In the genomic region with DNA sequence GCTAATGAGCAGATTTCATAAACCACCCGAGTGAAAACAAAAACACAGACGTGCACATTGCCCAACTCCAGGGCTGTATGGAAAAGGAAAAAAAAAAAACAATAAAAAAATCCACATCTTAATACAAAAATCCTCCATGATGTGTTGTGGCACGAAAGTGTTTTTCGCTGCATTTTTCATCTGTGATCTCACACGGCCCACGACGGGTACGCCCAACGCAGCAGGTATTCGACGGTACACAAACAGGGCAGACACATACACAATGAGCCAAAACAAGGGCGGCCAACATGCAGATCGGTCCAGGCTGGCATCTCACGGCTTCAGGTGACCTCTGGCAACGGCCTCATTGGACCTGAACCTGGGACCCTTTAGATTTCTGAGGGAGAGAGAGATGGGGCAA, we compare ENCODE assay signal across 17 cellular contexts. TPM values are rescaled to one million over a fixed set of nuclear protein-coding genes. Genes with fewer than 3 reads are reported as not detected.
DNase-seq lines count a peak whose midpoint lies in the region; ATAC-seq and TF ChIP-seq lines count a peak whose summit lies in the region.
"Had no signal": no experiment of that assay in that cellular context is flagged by ENCODE, and none has a peak within 500 bp of the region (broad histone marks: within the 10 kb centered on the region; RNA-seq: fewer than 3 reads in every experiment).

No MANE protein-coding gene starts in this region.

- peak; percentile 4 for ATAC-seq in Right ventricle myocardium superior (ENCODE audit: poor library complexity)
- ATAC-seq in GM18867 (IDR thresholded peaks at IDR 0.05; ENCODE audit: unreplicated experiment) = no peak
- ATAC-seq: activated T-helper 17 cell treated with anti-CD3 and anti-CD28 coated beads, Interleukin-2, amount 50 U/mL, for 72 hours; GM23338; natural killer cell treated with Interleukin-12 subunit alpha and Interleukin-12 subunit beta and Interleukin-15 and Interleukin-18, amount 100 ng/mL, for 72 hours; stimulated activated effector memory CD8-positive, alpha-beta T cell treated with anti-CD3 and anti-CD28 coated beads, Interleukin-12 subunit alpha, Interleukin-12 subunit beta, amount 100 ng/mL, for 72 hours had no signal

- TF ChIP-seq CTCF in esophagus squamous epithelium (IDR thresholded peaks at IDR 0.05) (no peak), vagina (IDR thresholded peaks at IDR 0.05) (no peak)

- DNase-seq in Right ventricle myocardium superior = no peak
- no peak for DNase-seq in cardiac septum (ENCODE audit: low spot score)
- DNase-seq in esophagus squamous epithelium (lab: John Stamatoyannopoulos, UW) = no peak
- DNase-seq in vagina (ENCODE audit: extremely low spot score in 2 of 2) = no peak
- no peak for DNase-seq in islet precursor cell
- no peak for DNase-seq in NCI-H1436 (lab: John Stamatoyannopoulos, UW)
- DNase-seq: activated CD4-positive, alpha-beta T cell treated with anti-CD3 and anti-CD28 coated beads for 4 hours; DMS79; effector CD4-positive, alpha-beta T cell; SJCRH30; stimulated activated CD4-positive, alpha-beta T cell treated with anti-CD3 and anti-CD28 coated beads, Interleukin-2, amount 100 ng/mL, for 24 hours had no signal

- peaks cover 42 to 75% (median 48%) of the 10 kb centered on the region in 3 donors for H3K4me1 ChIP-seq in esophagus squamous epithelium
- H3K4me1 ChIP-seq in muscle layer of colon (ENCODE audit: insufficient read depth, low read length) = peaks cover 50% of the 10 kb centered on the region
- peaks cover 61% of the 10 kb centered on the region for H3K4me1 ChIP-seq in vagina

- no peak overlapping the region for H3K9ac ChIP-seq in muscle layer of colon (ENCODE audit: low read length)

- peak overlapping the region in 1 of 4 donors; percentile 21 for H3K4me3 ChIP-seq in esophagus squamous epithelium
- no peak overlapping the region for H3K4me3 ChIP-seq in muscle layer of colon (ENCODE audit: low read depth in 1 of 2, low read length in 2 of 2)
- H3K4me3 ChIP-seq in vagina = no peak overlapping the region
- H3K4me3 ChIP-seq: GM23338, SJCRH30 had no signal

- no peaks in the 10 kb centered on the region for H3K9me3 ChIP-seq in esophagus squamous epithelium
- no peaks in the 10 kb centered on the region for H3K9me3 ChIP-seq in muscle layer of colon (ENCODE audit: low read length)
- H3K9me3 ChIP-seq in vagina = no peaks in the 10 kb centered on the region
- H3K9me3 ChIP-seq: SJCRH30 had no signal

- TF ChIP-seq POLR2A in esophagus squamous epithelium (IDR thresholded peaks at IDR 0.05) (no peak), vagina (IDR thresholded peaks at IDR 0.05) (no peak)

- intact Hi-C loops in Right ventricle myocardium superior (cut with DNase I) (no loop called here), cardiac septum (cut with DNase I) (no loop called here), esophagus squamous epithelium (cut with DNase I) (no loop called here), vagina (cut with DNase I) (no loop called here)

- WGBS in esophagus squamous epithelium, 2 donors = 24 to 47% methylated on average over 14 to 15 of the region's 15 CpGs

- H3K36me3 ChIP-seq in esophagus squamous epithelium = peaks cover 0 to 15% (median under 1%) of the 10 kb centered on the region in 3 donors
- peaks cover 2% of the 10 kb centered on the region for H3K36me3 ChIP-seq in muscle layer of colon (ENCODE audit: insufficient read depth, low read length)
- no peaks in the 10 kb centered on the region for H3K36me3 ChIP-seq in vagina
- H3K36me3 ChIP-seq: SJCRH30 had no signal

- H3K27me3 ChIP-seq in esophagus squamous epithelium (no peaks in the 10 kb centered on the region), muscle layer of colon (ENCODE audit: control insufficient read depth in 1 of 2, insufficient read depth in 2 of 2, low read length in 2 of 2) (no peaks in the 10 kb centered on the region), vagina (no peaks in the 10 kb centered on the region)
- H3K27me3 ChIP-seq: SJCRH30 had no signal

- H3K27ac ChIP-seq in esophagus squamous epithelium (peak overlapping the region; percentile 79 to 89 (median 84)), muscle layer of colon (ENCODE audit: low read depth, low read length) (peak overlapping the region; percentile 45), vagina (peak overlapping the region; percentile 67)
- H3K27ac ChIP-seq: SJCRH30 had no signal

RNA-seq across cellular contexts. Expression of a gene that starts 31.1 kb away (rescaled TPM):
- 50.3 TPM for total RNA-seq in Right ventricle myocardium superior
- 82.0 TPM for total RNA-seq in cardiac septum
- total RNA-seq in esophagus squamous epithelium = 10 to 100 TPM; 13.1 to 33.7 (median 20.9) TPM
- total RNA-seq in vagina = 30.7 TPM
